In genomic region chr6:169725270-169726048, GRCh38 we compare ENCODE assay signal across 8 cellular contexts. TPM values are rescaled to one million over a fixed set of nuclear protein-coding genes. Genes with fewer than 3 reads are reported as not detected.
A peak's percentile ranks its signal among the peaks of the same experiment; 100 is the strongest.
DNase-seq lines count a peak whose midpoint lies in the region; ATAC-seq and TF ChIP-seq lines count a peak whose summit lies in the region.

No MANE protein-coding gene starts in this region.

- 32 to 37% (median 33%) methylated on average over 21 of the region's 21 CpGs for WGBS in spleen, 5 donors

- H3K9me3 ChIP-seq in Peyer's patch (no peaks in the 10 kb centered on the region), spleen (no peaks in the 10 kb centered on the region)

- H3K27me3 ChIP-seq in Peyer's patch (no peaks in the 10 kb centered on the region), kidney epithelial cell (ENCODE audit: control insufficient read depth, insufficient read depth, low read length) (no peaks in the 10 kb centered on the region), spleen (replicated peaks in 1 of 7) (no peaks in the 10 kb centered on the region)

- peaks cover 20% of the 10 kb centered on the region for H3K36me3 Mint-ChIP-seq in central memory CD8-positive, alpha-beta T cell (ENCODE audit: insufficient read depth)

- ATAC-seq in central memory CD8-positive, alpha-beta T cell (replicated peaks; ENCODE audit: extremely low read depth, poor library complexity, severe bottlenecking): no peak
- no peak for ATAC-seq in GM19324 (IDR thresholded peaks at IDR 0.05; ENCODE audit: low FRiP score, unreplicated experiment)

- intact Hi-C loops in spleen (cut with DNase I; ENCODE audit: low total_unique reads): no loop called here

- H3K4me3 Mint-ChIP-seq in central memory CD8-positive, alpha-beta T cell: peak overlapping the region; percentile 54

- no peak for TF ChIP-seq CTCF in Peyer's patch (IDR thresholded peaks at IDR 0.05)
- no peak for TF ChIP-seq CTCF in kidney epithelial cell (IDR thresholded peaks at IDR 0.05; ENCODE audit: insufficient read depth, low read length, poor library complexity, severe bottlenecking)
- no peak for TF ChIP-seq CTCF in spleen (IDR thresholded peaks at IDR 0.05 in 8 of 11, conservative IDR thresholded peaks at IDR 0.05 in 3 of 11)

- H3K27ac Mint-ChIP-seq in central memory CD8-positive, alpha-beta T cell (ENCODE audit: low read depth): peak overlapping the region; percentile 63

- H3K4me3 ChIP-seq in Peyer's patch (peak overlapping the region; percentile 72 to 91 (median 79)), kidney epithelial cell (ENCODE audit: low read depth, low read length) (peak overlapping the region; percentile 66), spleen (peak overlapping the region; percentile 51 to 91 (median 72))

- DNase-seq in NCI-H526 (lab: John Stamatoyannopoulos, UW): peak; percentile 11 to 43
- no peak for DNase-seq in NCI-H526 treated with DMSO at 0.1 percent for 48 hours (lab: John Stamatoyannopoulos, UW)
- peak; percentile 34 to 75 (median 58) for DNase-seq in Peyer's patch
- DNase-seq in central memory CD8-positive, alpha-beta T cell (ENCODE audit: low spot score in 2 of 2): no peak
- DNase-seq in kidney epithelial cell (ENCODE audit: low read depth): no peak
- peak; percentile 82 for DNase-seq in spleen
- DNase-seq in midbrain (lab: John Stamatoyannopoulos, UW): no peak

- H3K36me3 ChIP-seq in Peyer's patch (no peaks in the 10 kb centered on the region), kidney epithelial cell (ENCODE audit: control insufficient read depth, insufficient read depth, low read length) (no peaks in the 10 kb centered on the region), spleen (no peaks in the 10 kb centered on the region)

- no peak for TF ChIP-seq POLR2A in Peyer's patch (IDR thresholded peaks at IDR 0.05)
- TF ChIP-seq POLR2A in spleen (IDR thresholded peaks at IDR 0.05): no peak

- peaks cover 20% of the 10 kb centered on the region for H3K4me1 Mint-ChIP-seq in central memory CD8-positive, alpha-beta T cell

- no peaks in the 10 kb centered on the region for H3K9me3 Mint-ChIP-seq in central memory CD8-positive, alpha-beta T cell

- no peaks in the 10 kb centered on the region for H3K27me3 Mint-ChIP-seq in central memory CD8-positive, alpha-beta T cell

- H3K4me1 ChIP-seq in Peyer's patch (peaks cover 0 to 27% (median 6%) of the 10 kb centered on the region in 4 donors), spleen (peaks cover 18 to 41% (median 34%) of the 10 kb centered on the region in 6 donors)

- H3K27ac ChIP-seq in Peyer's patch (peak overlapping the region; percentile 83 to 96 (median 92)), spleen (peak overlapping the region; percentile 91 to 98 (median 94))

RNA-seq across cellular contexts. Expression of gene PHF10, which starts 1.2 kb away (rescaled TPM):
- total RNA-seq in Peyer's patch (10 to 100 TPM; 23.3 to 46.0 (median 30.6) TPM), kidney epithelial cell (31.3 and 32.7 TPM in 2 replicates), spleen (100 to 1,000 TPM in 1 of 7 donors, 10 to 100 TPM in 6; 41.0 to 102 (median 67.3) TPM)
- 10 to 100 TPM; 36.7 to 53.9 (median 49.6) TPM for polyA plus RNA-seq in spleen

RNA-seq across cellular contexts. Expression of gene C6orf120, which starts 23.5 kb away (rescaled TPM):
- 10 to 100 TPM; 19.0 to 41.5 (median 31.4) TPM for total RNA-seq in Peyer's patch
- 35.9 and 42.9 TPM in 2 replicates for total RNA-seq in kidney epithelial cell
- total RNA-seq in spleen: 10 to 100 TPM; 18.5 to 39.5 (median 24.8) TPM
- 10 to 100 TPM in 1 of 3 donors, 1 to 10 TPM in 2; 6.7 to 10.5 (median 9.8) TPM for polyA plus RNA-seq in spleen

RNA-seq across cellular contexts. Expression of gene WDR27, which starts 23.6 kb away (rescaled TPM):
- 100 to 1,000 TPM in 1 of 4 donors, 10 to 100 TPM in 3; 23.1 to 101 (median 75.8) TPM for total RNA-seq in Peyer's patch
- total RNA-seq in kidney epithelial cell: 27.0 and 34.4 TPM in 2 replicates
- total RNA-seq in spleen: 10 to 100 TPM; 30.7 to 69.5 (median 57.8) TPM
- polyA plus RNA-seq in spleen: 10 to 100 TPM; 17.6 to 26.6 (median 22.6) TPM

RNA-seq across cellular contexts. Expression of gene DYNLT2, which starts 25.9 kb away (rescaled TPM):
- total RNA-seq in Peyer's patch (1 to 10 TPM; 3.9 to 6.0 (median 4.0) TPM), kidney epithelial cell (1.3 and 1.4 TPM in 2 replicates), spleen (1 to 10 TPM; 2.8 to 3.8 (median 3.7) TPM)
- 1 to 10 TPM; 3.5 to 3.9 (median 3.6) TPM for polyA plus RNA-seq in spleen

RNA-seq across cellular contexts. Expression of gene ERMARD, which starts 26.0 kb away (rescaled TPM):
- total RNA-seq in Peyer's patch: 10 to 100 TPM; 21.7 to 82.5 (median 32.6) TPM
- total RNA-seq in kidney epithelial cell: 20.3 and 34.2 TPM in 2 replicates
- 10 to 100 TPM; 23.1 to 37.8 (median 30.9) TPM for total RNA-seq in spleen
- 10 to 100 TPM; 48.3 to 87.3 (median 57.4) TPM for polyA plus RNA-seq in spleen

Comparison
In these comparisons a context has a peak if more than half of its experiments do, and no peak if none do; other contexts are left out.
1. DNase-seq: peak in NCI-H526 (2 of 2), Peyer's patch (3 of 3) and spleen (single experiment); none in NCI-H526 treated with DMSO at 0.1 percent for 48 hours (single experiment), central memory CD8-positive, alpha-beta T cell (0 of 2), kidney epithelial cell (single experiment) and midbrain (single experiment).
2. Peak in every context shown above with its lines, with median percentiles within 50 percentile points of each other: H3K4me3 ChIP-seq.